1 cellular context compared by ENCODE assay signal in genomic region chr12:132986001-132986884, GRCh38.
TF ChIP-seq lines count a peak whose summit lies in the region.

Gene ZNF26 (plus strand): TSS chr12:132986367. CDS start chr12:132986841, 474 bp downstream.

TF ChIP-seq in HepG2, 621 proteins besides CTCF, POLR2A, EP300 and RAD21 (continued from another document and continues in another):
- TF ChIP-seq E2F1 (CRISPR knock-in tag; IDR thresholded peaks at IDR 0.05): peak; percentile 88
- TF ChIP-seq ZBTB39 (CRISPR knock-in tag; IDR thresholded peaks at IDR 0.05): no peak
- TF ChIP-seq ZBTB46 (CRISPR knock-in tag; IDR thresholded peaks at IDR 0.05; ENCODE audit: borderline replicate concordance): no peak
- TF ChIP-seq HDAC6 (IDR thresholded peaks at IDR 0.05; ENCODE audit: low read depth, low read length): no peak
- no peak; the same call in 1 of the 2 replicates for TF ChIP-seq FOXP4 (CRISPR knock-in tag; IDR thresholded peaks at IDR 0.05)
- TF ChIP-seq PAF1 (CRISPR knock-in tag; IDR thresholded peaks at IDR 0.05): no peak
- TF ChIP-seq XBP1 (CRISPR knock-in tag; IDR thresholded peaks at IDR 0.05): no peak
- no peak; the same call in 1 of the 2 replicates for TF ChIP-seq SKIL (CRISPR knock-in tag; IDR thresholded peaks at IDR 0.05; ENCODE audit: borderline replicate concordance)
- TF ChIP-seq ATM (IDR thresholded peaks at IDR 0.05; ENCODE audit: borderline replicate concordance): no peak
- TF ChIP-seq ZNF607 (CRISPR knock-in tag; IDR thresholded peaks at IDR 0.05; ENCODE audit: borderline replicate concordance): peak; percentile 43
- no peak for TF ChIP-seq ZBTB42 (CRISPR knock-in tag; IDR thresholded peaks at IDR 0.05)
- TF ChIP-seq ZNF317 (CRISPR knock-in tag; IDR thresholded peaks at IDR 0.05): peak; percentile 79
- 0 out of 2 replicates have a peak, but pooled peaks have one; percentile 21 for TF ChIP-seq ZBTB7B (CRISPR knock-in tag; IDR thresholded peaks at IDR 0.05)
- TF ChIP-seq ZNF687 (CRISPR knock-in tag; IDR thresholded peaks at IDR 0.05): peak; percentile 90
- no peak for TF ChIP-seq ZNF160 (CRISPR knock-in tag; IDR thresholded peaks at IDR 0.05)
- TF ChIP-seq NRL (CRISPR knock-in tag; IDR thresholded peaks at IDR 0.05; ENCODE audit: borderline replicate concordance): peak; percentile 79; the same call in 1 of the 2 replicates
- TF ChIP-seq ZBED4 (CRISPR knock-in tag; IDR thresholded peaks at IDR 0.05; ENCODE audit: borderline replicate concordance): peak; percentile 79
- TF ChIP-seq MTA3 (CRISPR knock-in tag; IDR thresholded peaks at IDR 0.05): no peak
- TF ChIP-seq ATF1 (CRISPR knock-in tag; IDR thresholded peaks at IDR 0.05): peak; percentile 98
- TF ChIP-seq ZSCAN31 (CRISPR knock-in tag; IDR thresholded peaks at IDR 0.05; ENCODE audit: low read depth): peak; percentile 49; the same call in 1 of the 2 replicates
- no peak for TF ChIP-seq ZBTB10 (CRISPR knock-in tag; IDR thresholded peaks at IDR 0.05; ENCODE audit: borderline replicate concordance)
- 0 out of 2 replicates have a peak, but pooled peaks have one; percentile 41 for TF ChIP-seq FOXO4 (CRISPR knock-in tag; conservative IDR thresholded peaks at IDR 0.05)
- peak; percentile 14 for TF ChIP-seq DBP (CRISPR knock-in tag; IDR thresholded peaks at IDR 0.05; ENCODE audit: not compliant biosample characterization)
- peak; percentile 69 for TF ChIP-seq SIN3B (IDR thresholded peaks at IDR 0.05; ENCODE audit: low read length)
- peak; percentile 66; the same call in 1 of the 2 replicates for TF ChIP-seq ZNF33A (CRISPR knock-in tag; IDR thresholded peaks at IDR 0.05; ENCODE audit: borderline replicate concordance)
- no peak for TF ChIP-seq STAT5B (CRISPR knock-in tag; IDR thresholded peaks at IDR 0.05)
- peak; percentile 71 for TF ChIP-seq PHF5A (CRISPR knock-in tag; IDR thresholded peaks at IDR 0.05; ENCODE audit: low read depth, unreplicated experiment)
- TF ChIP-seq GLMP (CRISPR knock-in tag; IDR thresholded peaks at IDR 0.05; ENCODE audit: borderline replicate concordance): no peak
